33 cellular contexts compared by ENCODE assay signal in the genomic region with DNA sequence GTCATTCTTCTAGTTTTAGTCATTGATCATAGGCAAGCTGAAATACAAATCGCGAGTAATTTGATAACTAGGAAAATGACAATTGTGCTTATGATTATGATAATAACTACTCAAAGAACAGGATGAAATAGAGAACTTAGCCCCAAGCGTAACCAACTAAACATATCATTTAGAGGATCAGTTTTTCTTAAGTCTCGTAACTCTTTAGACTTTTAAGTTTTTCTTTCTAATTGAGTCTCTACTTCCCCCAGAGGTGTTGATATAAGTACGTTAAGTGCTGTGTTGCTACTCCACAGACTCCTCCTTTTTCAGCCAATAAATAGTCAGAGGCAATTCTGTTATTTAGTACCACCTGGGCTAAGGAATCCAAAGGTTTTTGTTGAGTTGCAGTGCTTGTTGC.
"Had no signal": no experiment of that assay in that cellular context is flagged by ENCODE, and none has a peak within 500 bp of the region (broad histone marks: within the 10 kb centered on the region; RNA-seq: fewer than 3 reads in every experiment).

No MANE protein-coding gene starts in this region.

- DNase-seq: Karpas-422, Kasumi-1, KG1, MG63, MM.1S, MV-4-11, NCI-H1048, NCI-H1092, NCI-H1092 treated with DMSO at 0.1 percent for 48 hours, NCI-H1105, NCI-H1105 treated with DMSO at 0.1 percent for 48 hours, NCI-H1417, NCI-H1417 treated with DMSO at 0.1 percent for 48 hours, NCI-H1436, NCI-H1436 treated with DMSO at 0.1 percent for 48 hours, NCI-H146, NCI-H1694, NCI-H1694 treated with DMSO at 0.1 percent for 48 hours, NCI-H187, NCI-H187 treated with DMSO at 0.1 percent for 48 hours, NCI-H1930, NCI-H2029, NCI-H2029 treated with DMSO at 0.1 percent for 48 hours, NCI-H2081, NCI-H2081 treated with DMSO at 0.1 percent for 48 hours, NCI-H2107, NCI-H2171, NCI-H2171 treated with DMSO at 0.1 percent for 48 hours, NCI-H2227 treated with DMSO at 0.1 percent for 48 hours, NCI-H226, NCI-H345, NCI-H446, NCI-H446 treated with DMSO at 0.1 percent for 48 hours had no signal
